In the genomic region with DNA sequence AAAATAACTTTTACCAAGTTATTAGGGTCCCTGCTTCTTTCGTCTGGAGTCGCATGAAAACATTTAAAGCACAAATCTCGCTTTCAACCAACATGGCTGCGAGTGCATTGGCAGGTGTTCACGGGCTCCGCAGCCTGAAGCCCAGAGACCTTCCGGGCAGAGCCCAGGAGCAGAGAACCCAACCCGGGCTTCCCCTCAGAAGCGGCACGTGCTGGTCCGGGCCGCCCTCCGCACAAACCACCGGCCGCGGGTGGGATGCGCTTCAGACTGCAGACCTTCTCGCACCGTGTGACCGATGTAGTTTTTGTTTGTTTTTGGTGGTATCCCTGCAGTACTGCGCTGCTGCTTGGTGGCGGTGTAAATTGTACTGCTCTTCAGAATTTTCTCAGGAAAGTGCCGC, we compare ENCODE assay signal across 28 cellular contexts.
"Had no signal": no experiment of that assay in that cellular context is flagged by ENCODE, and none has a peak within 500 bp of the region (broad histone marks: within the 10 kb centered on the region; RNA-seq: fewer than 3 reads in every experiment).

No MANE protein-coding gene starts in this region.

- H3K4me1 Mint-ChIP-seq: natural killer cell; nephron; stimulated activated effector memory CD8-positive, alpha-beta T cell treated with anti-CD3 and anti-CD28 coated beads, Interleukin-12 subunit alpha, Interleukin-12 subunit beta, amount 100 ng/mL, for 72 hours had no signal

- H3K4me1 ChIP-seq: parathyroid adenoma, psoas muscle, right lobe of liver, sigmoid colon, stomach, thyroid gland, tibial nerve, upper lobe of left lung, vagina had no signal

- FAIRE-seq: small intestine, urothelium cell line had no signal

- H3K36me3 Mint-ChIP-seq: natural killer cell; stimulated activated effector memory CD8-positive, alpha-beta T cell treated with anti-CD3 and anti-CD28 coated beads, Interleukin-12 subunit alpha, Interleukin-12 subunit beta, amount 100 ng/mL, for 72 hours had no signal

- H3K27ac ChIP-seq: neutrophil, ovary, parathyroid adenoma, psoas muscle, right lobe of liver, sigmoid colon, stomach, thoracic aorta, thyroid gland, tibial nerve, upper lobe of left lung, vagina had no signal

- H3K27me3 ChIP-seq: neutrophil, ovary, right lobe of liver, sigmoid colon, stomach, thyroid gland, tibial nerve, upper lobe of left lung, vagina had no signal

- H3K79me2 ChIP-seq: parathyroid adenoma had no signal

- H3K27ac Mint-ChIP-seq: natural killer cell; progenitor cell of endocrine pancreas; stimulated activated effector memory CD8-positive, alpha-beta T cell treated with anti-CD3 and anti-CD28 coated beads, Interleukin-12 subunit alpha, Interleukin-12 subunit beta, amount 100 ng/mL, for 72 hours; stimulated activated naive B cell treated with anti-CD40 and anti-IgM and Interleukin-4, amounts not matched to agents 10 μg/mL and 1 μg/mL and 100 μg/mL, for 72 hours; stimulated activated naive CD8-positive, alpha-beta T cell treated with anti-CD3 and anti-CD28 coated beads, Interleukin-15, Interleukin-2, amounts not matched to agents 100 ng/mL and 50 ng/mL, for 24 hours had no signal

- DNase-seq: natural killer cell; nucleus accumbens; ovary; psoas muscle; right cardiac atrium; right lobe of liver; sigmoid colon; small intestine; stimulated activated CD4-positive, alpha-beta T cell treated with anti-CD3 and anti-CD28 coated beads, Interleukin-15, amount 100 ng/mL, for 24 hours; stimulated activated CD4-positive, alpha-beta T cell treated with anti-CD3 and anti-CD28 coated beads, Interleukin-2, amount 100 ng/mL, for 24 hours; stimulated activated CD4-positive, alpha-beta T cell treated with anti-CD3 and anti-CD28 coated beads, Interleukin-2, amount 100 ng/mL, for 48 hours; stimulated activated CD4-positive, alpha-beta T cell treated with anti-CD3 and anti-CD28 coated beads, Interleukin-4, amount 100 ng/mL, for 24 hours; stimulated activated naive B cell treated with anti-CD40 and anti-IgM and Interleukin-4, amounts not matched to agents 10 μg/mL and 1 μg/mL and 100 μg/mL, for 72 hours; stimulated activated naive CD4-positive, alpha-beta T cell treated with Interleukin-2 at 50 U/mL for 16 hours; stomach; thyroid gland; trophoblast cell had no signal

- H3K9me3 ChIP-seq: neutrophil, ovary, psoas muscle, right lobe of liver, sigmoid colon, stomach, thoracic aorta, thyroid gland, tibial nerve, upper lobe of left lung, vagina had no signal

- H3K27me3 Mint-ChIP-seq: stimulated activated naive CD8-positive, alpha-beta T cell treated with anti-CD3 and anti-CD28 coated beads, Interleukin-15, Interleukin-2, amounts not matched to agents 100 ng/mL and 50 ng/mL, for 24 hours had no signal

- H2AFZ ChIP-seq: parathyroid adenoma had no signal

- H3K4me3 ChIP-seq: ovary, psoas muscle, right lobe of liver, sigmoid colon, stomach, thoracic aorta, thyroid gland, tibial nerve, upper lobe of left lung, vagina had no signal

- ATAC-seq: psoas muscle; stimulated activated naive B cell treated with anti-CD40 and anti-IgM and Interleukin-4, amounts not matched to agents 10 μg/mL and 1 μg/mL and 100 μg/mL, for 72 hours had no signal

- H3K36me3 ChIP-seq: neutrophil, ovary, right lobe of liver, sigmoid colon, stomach, thoracic aorta, thyroid gland, tibial nerve, upper lobe of left lung, vagina had no signal

- H3K9ac ChIP-seq: parathyroid adenoma had no signal

- H3K4me3 Mint-ChIP-seq: natural killer cell; nephron; stimulated activated effector memory CD8-positive, alpha-beta T cell treated with anti-CD3 and anti-CD28 coated beads, Interleukin-12 subunit alpha, Interleukin-12 subunit beta, amount 100 ng/mL, for 72 hours; stimulated activated naive B cell treated with anti-CD40 and anti-IgM and Interleukin-4, amounts not matched to agents 10 μg/mL and 1 μg/mL and 100 μg/mL, for 72 hours; stimulated activated naive CD8-positive, alpha-beta T cell treated with anti-CD3 and anti-CD28 coated beads, Interleukin-15, Interleukin-2, amounts not matched to agents 100 ng/mL and 50 ng/mL, for 24 hours had no signal

- H3K9me3 Mint-ChIP-seq: natural killer cell; nephron; stimulated activated naive B cell treated with anti-CD40 and anti-IgM and Interleukin-4, amounts not matched to agents 10 μg/mL and 1 μg/mL and 100 μg/mL, for 72 hours; stimulated activated naive CD8-positive, alpha-beta T cell treated with anti-CD3 and anti-CD28 coated beads, Interleukin-15, Interleukin-2, amounts not matched to agents 100 ng/mL and 50 ng/mL, for 24 hours had no signal
